ENCODE assay signal across 8 cellular contexts in genomic region chr5:36876389-36876964, GRCh38. TPM values are rescaled to one million over a fixed set of nuclear protein-coding genes. Genes with fewer than 3 reads are reported as not detected.
DNase-seq lines count a peak whose midpoint lies in the region; ATAC-seq and TF ChIP-seq lines count a peak whose summit lies in the region.

Gene NIPBL (plus strand): TSS chr5:36876769. CDS start chr5:36953697, 76,928 bp downstream.

- no peaks in the 10 kb centered on the region for H3K27me3 Mint-ChIP-seq in activated CD4-positive, alpha-beta T cell treated with anti-CD3 and anti-CD28 coated beads for 36 hours

- intact Hi-C loops in activated CD4-positive, alpha-beta T cell treated with anti-CD3 and anti-CD28 coated beads for 36 hours (cut with DNase I, micrococcal nuclease), result loop anchor here (1.0 to 5.0 kb wide), 12 partner anchors 13 to 1949 kb away; partner anchors contain the start of genes LMBRD2 (in 2 of the 2), NUP155 (in 2 of the 2), DNAJC21 (in 1 of the 2) and IL7R (in 1 of the 2)

- peak within 1 kb of the TSS; percentile 97 for H3K27ac ChIP-seq in layer of hippocampus (ENCODE audit: low read depth, low read length)

- H3K9me3 Mint-ChIP-seq in activated CD4-positive, alpha-beta T cell treated with anti-CD3 and anti-CD28 coated beads for 36 hours (ENCODE audit: low read depth), result no peaks in the 10 kb centered on the region

- H3K27me3 ChIP-seq in layer of hippocampus (ENCODE audit: control insufficient read depth, insufficient read depth, low read length), result no peaks in the 10 kb centered on the region

- DNase-seq in Ammon's horn (ENCODE audit: low spot score) (peak; percentile 96), GM19238 (ENCODE audit: insufficient read length, low spot score) (peak; percentile 60), NCI-H510A treated with DMSO at 0.1 percent for 48 hours (lab: John Stamatoyannopoulos, UW) (peak; percentile 96), choroid plexus epithelial cell (ENCODE audit: low read depth) (peak; percentile 95)
- peak; percentile 95 for DNase-seq in activated CD4-positive, alpha-beta T cell treated with anti-CD3 and anti-CD28 coated beads for 36 hours
- peak; percentile 76 to 79 for DNase-seq in stimulated activated CD4-positive, alpha-beta T cell treated with anti-CD3 and anti-CD28 coated beads, Interleukin-1b, Interleukin-23, amount 100 ng/mL, for 4 hours (ENCODE audit: low read depth in 2 of 2)

- H3K36me3 Mint-ChIP-seq in activated CD4-positive, alpha-beta T cell treated with anti-CD3 and anti-CD28 coated beads for 36 hours (ENCODE audit: low read depth), result peaks cover 9% of the 10 kb centered on the region

- TF ChIP-seq CTCF in choroid plexus epithelial cell (conservative IDR thresholded peaks at IDR 0.05; ENCODE audit: low read depth, low read length), result no peak

- peak; percentile 60 for ATAC-seq in HG03442 (IDR thresholded peaks at IDR 0.05; ENCODE audit: unreplicated experiment)
- peak; percentile 73 for ATAC-seq in activated CD4-positive, alpha-beta T cell treated with anti-CD3 and anti-CD28 coated beads for 36 hours

- H3K27ac Mint-ChIP-seq in activated CD4-positive, alpha-beta T cell treated with anti-CD3 and anti-CD28 coated beads for 36 hours, result peak within 1 kb of the TSS; percentile 100

- H3K4me1 Mint-ChIP-seq in activated CD4-positive, alpha-beta T cell treated with anti-CD3 and anti-CD28 coated beads for 36 hours, result peaks cover 31% of the 10 kb centered on the region

- H3K4me3 Mint-ChIP-seq in activated CD4-positive, alpha-beta T cell treated with anti-CD3 and anti-CD28 coated beads for 36 hours, result peak within 1 kb of the TSS; percentile 89

- H3K4me3 ChIP-seq in choroid plexus epithelial cell (ENCODE audit: low read depth, low read length), result peak within 1 kb of the TSS; percentile 83

- CTCF ChIA-PET in activated CD4-positive, alpha-beta T cell treated with anti-CD3 and anti-CD28 coated beads for 36 hours (lab: Charles Lee), result interaction anchor here (1.4 to 1.5 kb wide), 3 partner anchors 9 to 132 kb away, joined by 3 to 4 read pairs (median 3); no protein-coding TSS in a partner anchor

- POLR2A ChIA-PET in activated CD4-positive, alpha-beta T cell treated with anti-CD3 and anti-CD28 coated beads for 36 hours (lab: Charles Lee), result interaction anchor here (0.6 kb wide), 1 partner anchor 142 kb away, joined by 3 read pairs; no protein-coding TSS in a partner anchor

RNA-seq across cellular contexts. Expression of gene NIPBL, which starts in this region (rescaled TPM):
- 10 to 100 TPM; 42.7 to 50.9 TPM for total RNA-seq in activated CD4-positive, alpha-beta T cell treated with anti-CD3 and anti-CD28 coated beads for 36 hours

Comparison
In these comparisons a context has a peak if more than half of its experiments do, and no peak if none do; other contexts are left out.
1. Peak in every context shown above with its lines: DNase-seq, ATAC-seq, H3K4me3 ChIP-seq and H3K27ac ChIP-seq.